1 cellular context compared by ENCODE assay signal in genomic region chr20:4181956-4182945, GRCh38.
TF ChIP-seq lines count a peak whose summit lies in the region.

No MANE protein-coding gene starts in this region.

TF ChIP-seq in H1, 55 proteins besides CTCF, POLR2A, EP300 and RAD21:
- TF ChIP-seq TAF1 (IDR thresholded peaks at IDR 0.05; ENCODE audit: low read depth, low read length) (no peak), ASH2L (IDR thresholded peaks at IDR 0.05; ENCODE audit: low read length) (no peak), BACH1 (IDR thresholded peaks at IDR 0.05; ENCODE audit: low read length) (no peak), ATF3 (IDR thresholded peaks at IDR 0.05; ENCODE audit: insufficient read depth, low read depth, low read length) (no peak), JUND (IDR thresholded peaks at IDR 0.05; ENCODE audit: low read length) (no peak), SP2 (IDR thresholded peaks at IDR 0.05; ENCODE audit: low read length) (no peak), USF2 (IDR thresholded peaks at IDR 0.05; ENCODE audit: low read length) (no peak), GTF2F1 (IDR thresholded peaks at IDR 0.05; ENCODE audit: borderline replicate concordance, low read depth, low read length) (no peak), HDAC2 (IDR thresholded peaks at IDR 0.05; ENCODE audit: borderline replicate concordance in 1 of 2, low read depth in 2 of 2, low read length in 2 of 2) (no peak), GABPA (IDR thresholded peaks at IDR 0.05; ENCODE audit: borderline replicate concordance, insufficient read depth, low read length) (no peak), CEBPB (IDR thresholded peaks at IDR 0.05; ENCODE audit: low read depth, low read length) (no peak)
